ENCODE assay signal across 9 cellular contexts in the genomic region with DNA sequence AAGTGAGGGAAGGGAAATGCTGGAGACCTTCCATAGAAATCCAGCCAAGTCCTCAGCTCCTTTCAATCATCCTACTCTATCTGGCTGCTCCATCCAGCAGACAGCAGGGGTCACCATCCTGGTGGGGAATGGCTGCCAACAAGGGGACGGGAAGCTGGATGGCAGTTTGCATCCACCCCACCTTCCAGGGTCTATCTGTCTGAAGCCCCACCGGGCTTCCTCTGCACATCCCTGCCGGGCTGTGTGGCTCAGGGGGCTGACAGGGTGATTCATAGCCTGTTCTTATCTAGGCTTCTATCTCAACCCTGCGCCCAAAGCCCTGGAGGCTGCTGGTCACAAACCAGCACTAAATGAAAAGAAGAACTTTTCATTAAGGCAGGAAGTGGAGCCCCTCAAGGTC. TPM values are rescaled to one million over a fixed set of nuclear protein-coding genes. Genes with fewer than 3 reads are reported as not detected.
DNase-seq lines count a peak whose midpoint lies in the region; ATAC-seq and TF ChIP-seq lines count a peak whose summit lies in the region.
"Had no signal": no experiment of that assay in that cellular context is flagged by ENCODE, and none has a peak within 500 bp of the region (broad histone marks: within the 10 kb centered on the region; RNA-seq: fewer than 3 reads in every experiment).

No MANE protein-coding gene starts in this region.

- intact Hi-C loops in vagina (cut with DNase I) = no loop called here

- H3K4me1 ChIP-seq in ES-I3 (ENCODE audit: insufficient read depth, low read length) (no peaks in the 10 kb centered on the region), mononuclear cell (ENCODE audit: insufficient read depth, low read length) (peaks cover 22% of the 10 kb centered on the region), vagina (peaks cover 12% of the 10 kb centered on the region)

- no peaks in the 10 kb centered on the region for H3K9me3 ChIP-seq in ES-I3 (ENCODE audit: control insufficient read depth, insufficient read depth, low read length)
- no peaks in the 10 kb centered on the region for H3K9me3 ChIP-seq in mononuclear cell (ENCODE audit: low read depth, low read length)
- no peaks in the 10 kb centered on the region for H3K9me3 ChIP-seq in vagina

- TF ChIP-seq CTCF in vagina (IDR thresholded peaks at IDR 0.05) = no peak

- ATAC-seq in HG02623 (IDR thresholded peaks at IDR 0.05; ENCODE audit: unreplicated experiment) = no peak
- no peak for ATAC-seq in HG02610 (IDR thresholded peaks at IDR 0.05; ENCODE audit: unreplicated experiment)

- H3K36me3 ChIP-seq in ES-I3 (ENCODE audit: insufficient read depth, low read length) (no peaks in the 10 kb centered on the region), vagina (no peaks in the 10 kb centered on the region)

- DNase-seq in OCI-M1 (lab: John Stamatoyannopoulos, UW) = peak; percentile 71
- peak; percentile 26 for DNase-seq in cerebellum (ENCODE audit: low spot score)
- no peak for DNase-seq in vagina (ENCODE audit: extremely low spot score in 2 of 2)
- no peak for DNase-seq in NCI-H1105 (lab: John Stamatoyannopoulos, UW)

- no peak overlapping the region for H3K27ac ChIP-seq in vagina

- H3K9ac ChIP-seq in ES-I3 (ENCODE audit: low read depth, low read length) = peak overlapping the region; percentile 64; the same call in 1 of the 2 replicates

- H3K4me3 ChIP-seq in mononuclear cell (ENCODE audit: low read length) (peak overlapping the region; percentile 47), vagina (peak overlapping the region; percentile 64 to 65)

- TF ChIP-seq POLR2A in vagina (IDR thresholded peaks at IDR 0.05) = no peak

- H3K27me3 ChIP-seq in mononuclear cell (ENCODE audit: insufficient read depth, low read length) (peaks cover 7% of the 10 kb centered on the region), vagina (no peaks in the 10 kb centered on the region)

RNA-seq across cellular contexts. Expression of a gene that starts 1.1 kb away (rescaled TPM):
- total RNA-seq in cerebellum (15.2 TPM), mononuclear cell (26.6 TPM), vagina (17.4 TPM)

RNA-seq across cellular contexts. Expression of a gene that starts 45.3 kb away (rescaled TPM):
- total RNA-seq in cerebellum = not detected
- under 0.01 TPM for total RNA-seq in mononuclear cell
- not detected for total RNA-seq in vagina
- total RNA-seq: liver had no signal

Comparison
In these comparisons a context has a peak if more than half of its experiments do, and no peak if none do; other contexts are left out.
1. DNase-seq: peak in OCI-M1 (single experiment) and cerebellum (single experiment); none in vagina (0 of 2) and NCI-H1105 (single experiment).